Comparison of ENCODE assay signal across 5 cellular contexts in genomic region chr11:46259347-46259746, GRCh38. TPM values are rescaled to one million over a fixed set of nuclear protein-coding genes. Genes with fewer than 3 reads are reported as not detected.
"Had no signal": no experiment of that assay in that cellular context is flagged by ENCODE, and none has a peak within 500 bp of the region (broad histone marks: within the 10 kb centered on the region; RNA-seq: fewer than 3 reads in every experiment).

No MANE protein-coding gene starts in this region.

RNA-seq across cellular contexts. Expression of gene CREB3L1, which starts 18.1 kb away (rescaled TPM):
- total RNA-seq: naive thymus-derived CD4-positive, alpha-beta T cell; naive thymus-derived CD8-positive, alpha-beta T cell; natural killer cell; natural killer cell treated with Interleukin-12 subunit alpha and Interleukin-12 subunit beta and Interleukin-15 and Interleukin-18, amount 100 ng/mL, for 72 hours had no signal
- polyA plus RNA-seq: naive thymus-derived CD4-positive, alpha-beta T cell; naive thymus-derived CD8-positive, alpha-beta T cell; neural cell had no signal
